In the genomic region with DNA sequence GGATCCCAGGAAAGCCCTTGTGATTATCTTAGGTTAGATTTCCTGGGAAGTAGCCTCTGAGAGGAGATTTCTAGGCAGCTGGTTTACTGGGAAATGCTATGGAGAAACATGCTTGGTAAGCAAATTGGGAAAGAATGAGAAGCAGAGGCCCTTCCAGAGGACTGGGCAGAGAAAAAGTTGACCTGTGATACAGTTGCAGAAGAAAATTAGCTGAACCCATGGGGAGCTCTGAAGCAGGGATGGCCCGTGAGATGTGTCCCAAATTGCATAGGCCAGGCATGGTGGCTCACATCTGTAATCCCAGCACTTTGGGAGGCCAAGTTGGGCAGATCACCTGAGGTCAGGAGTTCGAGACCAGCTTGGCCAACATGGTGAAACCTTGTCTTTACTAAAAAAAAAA, we compare ENCODE assay signal across 1 cellular context. TPM values are rescaled to one million over a fixed set of nuclear protein-coding genes. Genes with fewer than 3 reads are reported as not detected.
"Had no signal": no experiment of that assay in that cellular context is flagged by ENCODE, and none has a peak within 500 bp of the region (broad histone marks: within the 10 kb centered on the region; RNA-seq: fewer than 3 reads in every experiment).

No MANE protein-coding gene starts in this region.

RNA-seq across cellular contexts. Expression of gene PCSK5, which starts 21.9 kb away (rescaled TPM):
- total RNA-seq: activated B cell treated with CpG ODN at 0.5 μM for 24 hours had no signal
